21 cellular contexts compared by ENCODE assay signal in the genomic region with DNA sequence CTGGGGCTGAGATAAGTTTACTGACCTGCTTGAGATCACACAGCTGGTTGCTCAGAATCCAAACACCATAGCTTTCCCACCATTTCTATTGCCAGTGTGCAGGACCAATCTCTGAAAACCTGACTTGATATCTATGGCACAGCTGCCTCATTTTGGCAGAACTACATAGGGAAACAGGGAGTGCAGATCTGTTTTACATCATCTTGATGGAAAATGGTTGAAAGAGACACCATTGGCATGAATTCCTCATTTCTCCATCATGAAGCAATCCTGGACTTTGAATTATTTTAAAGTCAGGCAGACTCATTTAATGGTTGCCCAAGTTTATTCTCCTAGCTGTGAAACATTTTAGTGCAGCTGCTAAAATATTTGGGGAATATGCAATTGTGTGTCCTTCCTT.
"Had no signal": no experiment of that assay in that cellular context is flagged by ENCODE, and none has a peak within 500 bp of the region (broad histone marks: within the 10 kb centered on the region; RNA-seq: fewer than 3 reads in every experiment).

No MANE protein-coding gene starts in this region.

- H3K36me3 ChIP-seq: SJSA1 had no signal

- H3K27ac ChIP-seq: HL-60, KMS-11, SJSA1, SK-N-MC had no signal

- H3K27me3 ChIP-seq: SJSA1 had no signal

- H3K4me1 ChIP-seq: SJSA1 had no signal

- H3K4me3 ChIP-seq: K562, SJSA1, SK-N-MC had no signal

- DNase-seq: Kasumi-1, MM.1S, NCI-H1092 treated with DMSO at 0.1 percent for 48 hours, NCI-H1436, NCI-H187, NCI-H2029, NCI-H2081 treated with DMSO at 0.1 percent for 48 hours, NCI-H2227 treated with DMSO at 0.1 percent for 48 hours, NCI-H446 treated with DMSO at 0.1 percent for 48 hours, NCI-H524 treated with DMSO at 0.1 percent for 48 hours, NCI-H69, NCI-H774, Right ventricle myocardium superior, RPMI8226, SIG-M5, T-helper 1 cell had no signal

- ATAC-seq: K562 had no signal

- H3K9ac ChIP-seq: KMS-11 had no signal

- H3K9me3 ChIP-seq: SJSA1 had no signal

- H3K4me2 ChIP-seq: KMS-11 had no signal
